Comparison of ENCODE assay signal across 8 cellular contexts in the genomic region with DNA sequence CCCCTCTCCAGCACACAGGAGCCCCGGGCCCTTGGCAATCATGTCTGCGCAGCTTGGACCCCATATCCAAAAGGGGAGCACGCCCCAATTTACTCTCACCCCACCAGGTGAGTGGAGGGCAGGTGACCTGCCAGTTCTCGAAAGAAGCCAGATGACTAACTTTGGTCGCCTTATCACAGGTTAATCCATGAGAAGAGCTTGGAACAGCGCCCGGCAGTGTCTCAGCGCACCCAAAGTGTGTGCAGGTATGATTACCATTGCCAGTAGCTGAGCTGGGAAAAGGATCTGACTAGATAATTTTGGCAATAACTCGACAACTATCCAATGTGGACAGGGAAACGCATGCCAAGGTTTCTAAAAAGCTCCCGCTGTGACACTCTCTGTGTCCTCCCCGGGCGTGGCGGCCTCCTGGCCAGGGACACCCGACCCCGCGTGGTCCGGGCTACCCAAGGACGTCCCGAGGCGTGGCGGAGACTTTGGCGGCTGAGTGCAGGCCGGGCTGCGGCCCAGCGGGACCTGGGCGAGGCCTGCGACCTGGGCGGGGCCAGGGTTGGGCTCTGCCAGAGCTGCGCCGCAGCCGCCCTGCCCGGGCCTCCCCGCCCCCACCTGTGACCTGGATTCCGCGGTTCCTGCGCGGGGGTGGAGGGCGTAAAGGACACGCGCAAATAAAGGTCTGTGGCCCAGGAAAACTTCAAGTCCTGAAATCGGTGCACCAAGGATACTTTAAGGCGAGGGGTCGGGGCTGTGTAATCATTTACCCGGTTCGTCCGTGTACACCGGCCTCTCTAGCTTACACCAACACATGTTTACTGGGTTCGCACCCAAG. TPM values are rescaled to one million over a fixed set of nuclear protein-coding genes. Genes with fewer than 3 reads are reported as not detected.
DNase-seq lines count a peak whose midpoint lies in the region; ATAC-seq and TF ChIP-seq lines count a peak whose summit lies in the region.

No MANE protein-coding gene starts in this region.

- H3K79me2 ChIP-seq in OCI-LY3 (ENCODE audit: low read length) (no peaks in the 10 kb centered on the region), smooth muscle cell (ENCODE audit: low read depth) (no peaks in the 10 kb centered on the region)

- DNase-seq in activated CD4-positive, alpha-beta T cell treated with anti-CD3 and anti-CD28 coated beads for 36 hours = peak; percentile 60
- no peak for DNase-seq in activated CD4-positive, alpha-beta T cell treated with anti-CD3 and anti-CD28 coated beads for 1 hour
- DNase-seq in brain microvascular endothelial cell = no peak
- DNase-seq in iPS-NIHi7 (ENCODE audit: extremely low spot score) = peak; percentile 92
- DNase-seq in smooth muscle cell (lab: John Stamatoyannopoulos, UW; ENCODE audit: unreplicated experiment) = no peak
- DNase-seq in BE2C = no peak
- no peak for DNase-seq in NCI-H748 treated with DMSO at 0.1 percent for 48 hours (lab: John Stamatoyannopoulos, UW)

- H3K4me1 Mint-ChIP-seq in activated CD4-positive, alpha-beta T cell treated with anti-CD3 and anti-CD28 coated beads for 36 hours = peaks cover 25% of the 10 kb centered on the region

- peak overlapping the region; percentile 69 for H3K4me3 Mint-ChIP-seq in activated CD4-positive, alpha-beta T cell treated with anti-CD3 and anti-CD28 coated beads for 36 hours

- peak overlapping the region; percentile 68 for H3K9ac ChIP-seq in OCI-LY3 (ENCODE audit: low read length)
- H3K9ac ChIP-seq in smooth muscle cell (ENCODE audit: low read depth) = no peak overlapping the region

- no peaks in the 10 kb centered on the region for H3F3A ChIP-seq in smooth muscle cell (ENCODE audit: low read depth)

- peak; percentile 67 for ATAC-seq in activated CD4-positive, alpha-beta T cell treated with anti-CD3 and anti-CD28 coated beads for 36 hours

- H3K9me3 Mint-ChIP-seq in activated CD4-positive, alpha-beta T cell treated with anti-CD3 and anti-CD28 coated beads for 36 hours (ENCODE audit: low read depth) = peaks cover 2% of the 10 kb centered on the region

- CTCF ChIA-PET in activated CD4-positive, alpha-beta T cell treated with anti-CD3 and anti-CD28 coated beads for 36 hours (lab: Charles Lee) = interaction anchor here (0.6 to 2.1 kb wide), 4 partner anchors 11 to 135 kb away, joined by 3 to 9 read pairs (median 6); no protein-coding TSS in a partner anchor

- H3K4me3 ChIP-seq in OCI-LY3 (ENCODE audit: low read length) (peak overlapping the region; percentile 77), brain microvascular endothelial cell (ENCODE audit: low read depth, low read length) (peak overlapping the region; percentile 60), smooth muscle cell (peak overlapping the region; percentile 56), BE2C (ENCODE audit: low read depth, low read length) (no peak overlapping the region)

- H3K9me3 ChIP-seq in OCI-LY3 (ENCODE audit: insufficient read depth, low read length) = no peaks in the 10 kb centered on the region
- H3K9me3 ChIP-seq in smooth muscle cell (replicated peaks; ENCODE audit: low read depth) = no peaks in the 10 kb centered on the region
- no peaks in the 10 kb centered on the region for H3K9me3 ChIP-seq in BE2C

- intact Hi-C loops in activated CD4-positive, alpha-beta T cell treated with anti-CD3 and anti-CD28 coated beads for 36 hours (cut with DNase I, micrococcal nuclease) = loop anchor here (5.0 kb wide), 2 partner anchors 133 to 177 kb away; no protein-coding TSS in a partner anchor

- H2AFZ ChIP-seq in OCI-LY3 (ENCODE audit: low read depth, low read length) = peak overlapping the region; percentile 55
- peak overlapping the region; percentile 88 for H2AFZ ChIP-seq in smooth muscle cell (ENCODE audit: low read depth)

- H3K36me3 ChIP-seq in OCI-LY3 (replicated peaks; ENCODE audit: low read depth, low read length) (no peaks in the 10 kb centered on the region), brain microvascular endothelial cell (replicated peaks) (no peaks in the 10 kb centered on the region), smooth muscle cell (ENCODE audit: low read depth) (no peaks in the 10 kb centered on the region), BE2C (no peaks in the 10 kb centered on the region)

- H3K4me1 ChIP-seq in OCI-LY3 (ENCODE audit: low read length) (peaks cover 13% of the 10 kb centered on the region), smooth muscle cell (ENCODE audit: low read depth) (no peaks in the 10 kb centered on the region), BE2C (no peaks in the 10 kb centered on the region)

- peak overlapping the region; percentile 7; the same call in 1 of the 2 replicates for H3K27ac ChIP-seq in OCI-LY3 (ENCODE audit: low read length)
- H3K27ac ChIP-seq in brain microvascular endothelial cell = no peak overlapping the region
- no peak overlapping the region for H3K27ac ChIP-seq in smooth muscle cell (ENCODE audit: low read depth)

- peak overlapping the region; percentile 80 for H3K27ac Mint-ChIP-seq in activated CD4-positive, alpha-beta T cell treated with anti-CD3 and anti-CD28 coated beads for 36 hours

- WGBS in smooth muscle cell (ENCODE audit: low lambda C conversion rate) = 24% methylated on average over 46 of the region's 49 CpGs

- in situ Hi-C loops in brain microvascular endothelial cell (cut with HindIII; ENCODE audit: low pct_ligation_motif_present, low sequenced_read_pairs) = no loop called here

- no peaks in the 10 kb centered on the region for H3K27me3 Mint-ChIP-seq in activated CD4-positive, alpha-beta T cell treated with anti-CD3 and anti-CD28 coated beads for 36 hours

- H4K20me1 ChIP-seq in OCI-LY3 (ENCODE audit: insufficient read depth, low read length) = no peaks in the 10 kb centered on the region
- H4K20me1 ChIP-seq in smooth muscle cell (ENCODE audit: low read depth) = no peaks in the 10 kb centered on the region

- H3K4me2 ChIP-seq in OCI-LY3 (ENCODE audit: low read length) (peak overlapping the region; percentile 61), smooth muscle cell (peak overlapping the region; percentile 90)

- POLR2A ChIA-PET in activated CD4-positive, alpha-beta T cell treated with anti-CD3 and anti-CD28 coated beads for 36 hours (lab: Charles Lee) = no interaction called here

- TF ChIP-seq CTCF in OCI-LY3 (IDR thresholded peaks at IDR 0.05; ENCODE audit: low read depth, low read length) (no peak), brain microvascular endothelial cell (IDR thresholded peaks at IDR 0.05; ENCODE audit: low read depth, low read length, missing control alignments) (no peak), smooth muscle cell (IDR thresholded peaks at IDR 0.05; ENCODE audit: borderline replicate concordance, insufficient read depth, poor library complexity, severe bottlenecking) (no peak), BE2C (IDR thresholded peaks at IDR 0.05; ENCODE audit: low read depth, low read length) (no peak)

- peaks cover 9% of the 10 kb centered on the region for H3K36me3 Mint-ChIP-seq in activated CD4-positive, alpha-beta T cell treated with anti-CD3 and anti-CD28 coated beads for 36 hours (ENCODE audit: low read depth)

- H3K27me3 ChIP-seq in OCI-LY3 (ENCODE audit: low read depth, low read length) (no peaks in the 10 kb centered on the region), brain microvascular endothelial cell (replicated peaks) (no peaks in the 10 kb centered on the region), smooth muscle cell (ENCODE audit: low read depth) (no peaks in the 10 kb centered on the region), BE2C (no peaks in the 10 kb centered on the region)

RNA-seq across cellular contexts. Expression of a gene that starts 13.7 kb away (rescaled TPM):
- total RNA-seq in activated CD4-positive, alpha-beta T cell treated with anti-CD3 and anti-CD28 coated beads for 36 hours = 10 to 100 TPM; 37.4 to 43.2 TPM
- total RNA-seq in smooth muscle cell = 30.5 and 46.3 TPM in 2 replicates
- polyA plus RNA-seq in smooth muscle cell = 14.0 and 16.6 TPM in 2 replicates
- polyA plus RNA-seq in BE2C (2012; ENCODE audit: insufficient read depth, insufficient read length, low read depth) = 36.4 TPM

Comparison
In these comparisons a context has a peak if more than half of its experiments do, and no peak if none do; other contexts are left out.
1. DNase-seq: peak in activated CD4-positive, alpha-beta T cell treated with anti-CD3 and anti-CD28 coated beads for 36 hours (single experiment) and iPS-NIHi7 (single experiment); none in activated CD4-positive, alpha-beta T cell treated with anti-CD3 and anti-CD28 coated beads for 1 hour (single experiment), brain microvascular endothelial cell (single experiment), smooth muscle cell (single experiment), BE2C (single experiment) and NCI-H748 treated with DMSO at 0.1 percent for 48 hours (single experiment).